ENCODE assay signal across 15 cellular contexts in genomic region chr10:21990449-21990848, GRCh38. TPM values are rescaled to one million over a fixed set of nuclear protein-coding genes. Genes with fewer than 3 reads are reported as not detected.
A peak's percentile ranks its signal among the peaks of the same experiment; 100 is the strongest.
DNase-seq lines count a peak whose midpoint lies in the region; ATAC-seq, FAIRE-seq and TF ChIP-seq lines count a peak whose summit lies in the region.
"Had no signal": no experiment of that assay in that cellular context is flagged by ENCODE, and none has a peak within 500 bp of the region (broad histone marks: within the 10 kb centered on the region; RNA-seq: fewer than 3 reads in every experiment).

No MANE protein-coding gene starts in this region.

- ATAC-seq in HG03135 (IDR thresholded peaks at IDR 0.05; ENCODE audit: unreplicated experiment) = no peak

- peak overlapping the region; percentile 33 for H3K4me2 ChIP-seq in KMS-11
- H3K4me2 ChIP-seq: A549 had no signal

- POLR2A ChIA-PET in MCF 10A (lab: Yijun Ruan, JAX) = interaction anchor here (0.9 to 7.4 kb wide), 4 partner anchors 9 to 350 kb away, joined by 3 to 54 read pairs (median 27); partner anchors contain the start of genes COMMD3 and DNAJC1

- intact Hi-C loops in MCF 10A (cut with micrococcal nuclease) = loop anchor here (5.0 to 10.0 kb wide), 2 partner anchors 584 to 832 kb away; no protein-coding TSS in a partner anchor

- CTCF ChIA-PET in MCF 10A (lab: Yijun Ruan, JAX) = interaction anchor here (0.6 to 5.5 kb wide), 14 partner anchors 10 to 1086 kb away, joined by 3 to 60 read pairs (median 4); partner anchors contain the start of gene DNAJC1

- TF ChIP-seq CTCF in KMS-11 (conservative IDR thresholded peaks at IDR 0.05; ENCODE audit: low read depth, low read length) (no peak), MCF 10A (IDR thresholded peaks at IDR 0.05; ENCODE audit: unreplicated experiment) (no peak)

- no peak overlapping the region for H3K4me3 Mint-ChIP-seq in MCF 10A (ENCODE audit: unreplicated experiment)
- H3K4me3 Mint-ChIP-seq: CD14-positive monocyte; CD8-positive, alpha-beta T cell; H9; IgD-negative memory B cell had no signal

- H3K27ac Mint-ChIP-seq in MCF 10A (ENCODE audit: low read depth, unreplicated experiment) = no peak overlapping the region
- H3K27ac Mint-ChIP-seq: CD14-positive monocyte; CD8-positive, alpha-beta T cell; H9; IgD-negative memory B cell had no signal

- H3K9me3 Mint-ChIP-seq in MCF 10A (ENCODE audit: unreplicated experiment) = no peaks in the 10 kb centered on the region

- no peaks in the 10 kb centered on the region for H3K27me3 ChIP-seq in KMS-11 (ENCODE audit: insufficient read depth, low read depth)

- no peak overlapping the region for H3K4me3 ChIP-seq in KMS-11 (IDR thresholded peaks at IDR 0.05; ENCODE audit: insufficient read depth, low read depth, low read length)
- H3K4me3 ChIP-seq: A549 had no signal

- peak; percentile 46 for FAIRE-seq in G401.6 (lab: Jason Lieb, UNC)
- FAIRE-seq in islet of Langerhans (lab: Jason Lieb, UNC) = peak; percentile 24
- FAIRE-seq: A549, GM12892 had no signal

- no peaks in the 10 kb centered on the region for H3K27me3 Mint-ChIP-seq in MCF 10A (ENCODE audit: insufficient read depth, unreplicated experiment)
- H3K27me3 Mint-ChIP-seq: IgD-negative memory B cell had no signal

- peaks cover 1% of the 10 kb centered on the region for H3K36me3 Mint-ChIP-seq in MCF 10A (ENCODE audit: insufficient read depth, unreplicated experiment)

- peaks cover 96% of the 10 kb centered on the region for H3K79me2 ChIP-seq in KMS-11 (ENCODE audit: insufficient read depth, low read depth)

- DNase-seq in OCI-M1 (lab: John Stamatoyannopoulos, UW) (peak; percentile 27), MCF 10A (ENCODE audit: unreplicated experiment) (no peak), hepatic stellate cell (ENCODE audit: low spot score) (no peak)
- DNase-seq: CD8-positive, alpha-beta T cell; COR-L47; GOT3; H9 had no signal

- BruUV-seq in MCF 10A (replicated peaks; lab: Mats Ljungman, UMichigan) = no TSS peak

- H3K4me1 ChIP-seq in KMS-11 (ENCODE audit: low read depth, poor library complexity, severe bottlenecking) = peaks cover 59% of the 10 kb centered on the region

- no peak overlapping the region for H2AFZ ChIP-seq in KMS-11 (ENCODE audit: low read depth)

- no peak overlapping the region for H3K9ac ChIP-seq in KMS-11

- peaks cover 6% of the 10 kb centered on the region for H4K20me1 ChIP-seq in KMS-11 (ENCODE audit: insufficient read depth)

- H3K36me3 ChIP-seq in KMS-11 (ENCODE audit: insufficient read depth) = no peaks in the 10 kb centered on the region

- H3K27ac ChIP-seq in KMS-11 = peak overlapping the region; percentile 24; the same call in 1 of the 2 replicates
- H3K27ac ChIP-seq: A549 had no signal

- H3K4me1 Mint-ChIP-seq in MCF 10A (ENCODE audit: insufficient read depth, unreplicated experiment) = peaks cover 19% of the 10 kb centered on the region

RNA-seq across cellular contexts. Expression of gene DNAJC1, which starts 13.1 kb away (rescaled TPM):
- 57.8 and 69.5 TPM in 2 replicates for total RNA-seq in MCF 10A (2022)
